1 cellular context compared by ENCODE assay signal in the genomic region with DNA sequence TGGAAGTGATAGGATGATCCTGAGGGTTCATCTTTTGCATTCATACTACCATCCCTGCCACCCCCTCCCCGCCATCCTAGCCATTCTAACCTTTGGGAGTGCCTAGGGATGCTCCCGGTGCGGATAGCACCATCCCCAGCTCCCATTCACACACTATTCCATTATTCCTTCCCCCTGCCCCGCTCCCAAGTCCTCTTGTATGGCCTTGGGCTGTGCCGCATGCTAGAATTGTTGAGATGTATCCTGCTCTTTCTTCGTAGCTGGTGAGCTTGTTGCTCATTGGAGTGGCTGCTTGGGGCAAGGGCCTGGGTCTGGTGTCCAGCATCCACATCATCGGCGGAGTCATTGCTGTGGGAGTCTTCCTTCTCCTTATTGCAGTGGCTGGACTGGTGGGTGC.
A peak's percentile ranks its signal among the peaks of the same experiment; 100 is the strongest.
TF ChIP-seq lines count a peak whose summit lies in the region.

No MANE protein-coding gene starts in this region.

TF ChIP-seq in K562, 482 proteins besides CTCF, POLR2A, EP300 and RAD21 (continued from another document and continues in another):
- TF ChIP-seq SFPQ (IDR thresholded peaks at IDR 0.05; ENCODE audit: low read depth, low read length), result no peak
- TF ChIP-seq U2AF2 (optimal IDR thresholded peaks at IDR 0.05; ENCODE audit: low read depth, low read length), result no peak
- no peak for TF ChIP-seq MBD2 (IDR thresholded peaks at IDR 0.05; ENCODE audit: borderline replicate concordance, low read depth)
- no peak for TF ChIP-seq HNRNPK (IDR thresholded peaks at IDR 0.05; ENCODE audit: low read depth, low read length, poor library complexity, severe bottlenecking)
- TF ChIP-seq ZNF586 (CRISPR knock-in tag; conservative IDR thresholded peaks at IDR 0.05), result no peak
- TF ChIP-seq FUS (optimal IDR thresholded peaks at IDR 0.05; ENCODE audit: low read depth, low read length), result no peak
- no peak for TF ChIP-seq ZNF24 (IDR thresholded peaks at IDR 0.05)
- TF ChIP-seq SUPT5H (IDR thresholded peaks at IDR 0.05), result peak; percentile 74
- TF ChIP-seq ILK (tag; IDR thresholded peaks at IDR 0.05; ENCODE audit: borderline replicate concordance, low read depth), result no peak
- TF ChIP-seq MYBL2 (IDR thresholded peaks at IDR 0.05; ENCODE audit: low read depth), result no peak
- no peak for TF ChIP-seq MYBL2 (CRISPR knock-in tag; IDR thresholded peaks at IDR 0.05; ENCODE audit: borderline replicate concordance)
- no peak for TF ChIP-seq ILF3 (IDR thresholded peaks at IDR 0.05; ENCODE audit: borderline replicate concordance)
- TF ChIP-seq RBFOX2 (IDR thresholded peaks at IDR 0.05; ENCODE audit: low read depth, low read length), result 0 out of 2 replicates have a peak, but pooled peaks have one; percentile 17
- TF ChIP-seq BCOR (IDR thresholded peaks at IDR 0.05), result no peak
- TF ChIP-seq SNIP1 (IDR thresholded peaks at IDR 0.05; ENCODE audit: low read depth), result no peak
- TF ChIP-seq, protein P1, sequence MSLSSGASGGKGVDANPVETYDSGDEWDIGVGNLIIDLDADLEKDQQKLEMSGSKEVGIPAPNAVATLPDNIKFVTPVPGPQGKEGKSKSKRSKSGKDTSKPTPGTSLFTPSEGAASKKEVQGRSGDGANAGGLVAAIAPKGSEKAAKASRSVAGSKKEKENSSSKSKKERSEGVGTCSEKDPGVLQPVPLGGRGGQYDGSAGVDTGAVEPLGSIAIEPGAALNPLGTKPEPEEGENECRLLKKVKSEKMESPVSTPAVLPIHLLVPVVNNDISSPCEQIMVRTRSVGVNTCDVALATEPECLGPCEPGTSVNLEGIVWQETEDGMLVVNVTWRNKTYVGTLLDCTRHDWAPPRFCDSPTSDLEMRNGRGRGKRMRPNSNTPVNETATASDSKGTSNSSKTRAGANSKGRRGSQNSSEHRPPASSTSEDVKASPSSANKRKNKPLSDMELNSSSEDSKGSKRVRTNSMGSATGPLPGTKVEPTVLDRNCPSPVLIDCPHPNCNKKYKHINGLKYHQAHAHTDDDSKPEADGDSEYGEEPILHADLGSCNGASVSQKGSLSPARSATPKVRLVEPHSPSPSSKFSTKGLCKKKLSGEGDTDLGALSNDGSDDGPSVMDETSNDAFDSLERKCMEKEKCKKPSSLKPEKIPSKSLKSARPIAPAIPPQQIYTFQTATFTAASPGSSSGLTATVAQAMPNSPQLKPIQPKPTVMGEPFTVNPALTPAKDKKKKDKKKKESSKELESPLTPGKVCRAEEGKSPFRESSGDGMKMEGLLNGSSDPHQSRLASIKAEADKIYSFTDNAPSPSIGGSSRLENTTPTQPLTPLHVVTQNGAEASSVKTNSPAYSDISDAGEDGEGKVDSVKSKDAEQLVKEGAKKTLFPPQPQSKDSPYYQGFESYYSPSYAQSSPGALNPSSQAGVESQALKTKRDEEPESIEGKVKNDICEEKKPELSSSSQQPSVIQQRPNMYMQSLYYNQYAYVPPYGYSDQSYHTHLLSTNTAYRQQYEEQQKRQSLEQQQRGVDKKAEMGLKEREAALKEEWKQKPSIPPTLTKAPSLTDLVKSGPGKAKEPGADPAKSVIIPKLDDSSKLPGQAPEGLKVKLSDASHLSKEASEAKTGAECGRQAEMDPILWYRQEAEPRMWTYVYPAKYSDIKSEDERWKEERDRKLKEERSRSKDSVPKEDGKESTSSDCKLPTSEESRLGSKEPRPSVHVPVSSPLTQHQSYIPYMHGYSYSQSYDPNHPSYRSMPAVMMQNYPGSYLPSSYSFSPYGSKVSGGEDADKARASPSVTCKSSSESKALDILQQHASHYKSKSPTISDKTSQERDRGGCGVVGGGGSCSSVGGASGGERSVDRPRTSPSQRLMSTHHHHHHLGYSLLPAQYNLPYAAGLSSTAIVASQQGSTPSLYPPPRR (CRISPR knock-in tag; IDR thresholded peaks at IDR 0.05; ENCODE audit: borderline replicate concordance), result no peak
- TF ChIP-seq ZNF592 (IDR thresholded peaks at IDR 0.05), result no peak
- TF ChIP-seq THRB (CRISPR knock-in tag; conservative IDR thresholded peaks at IDR 0.05), result peak; percentile 4; the same call in 1 of the 2 replicates
- TF ChIP-seq POLR2H (tag; IDR thresholded peaks at IDR 0.05; ENCODE audit: low read depth), result 0 out of 2 replicates have a peak, but pooled peaks have one; percentile 61
- TF ChIP-seq KLF6 (CRISPR knock-in tag; IDR thresholded peaks at IDR 0.05; ENCODE audit: borderline replicate concordance), result no peak
- TF ChIP-seq, protein P2, sequence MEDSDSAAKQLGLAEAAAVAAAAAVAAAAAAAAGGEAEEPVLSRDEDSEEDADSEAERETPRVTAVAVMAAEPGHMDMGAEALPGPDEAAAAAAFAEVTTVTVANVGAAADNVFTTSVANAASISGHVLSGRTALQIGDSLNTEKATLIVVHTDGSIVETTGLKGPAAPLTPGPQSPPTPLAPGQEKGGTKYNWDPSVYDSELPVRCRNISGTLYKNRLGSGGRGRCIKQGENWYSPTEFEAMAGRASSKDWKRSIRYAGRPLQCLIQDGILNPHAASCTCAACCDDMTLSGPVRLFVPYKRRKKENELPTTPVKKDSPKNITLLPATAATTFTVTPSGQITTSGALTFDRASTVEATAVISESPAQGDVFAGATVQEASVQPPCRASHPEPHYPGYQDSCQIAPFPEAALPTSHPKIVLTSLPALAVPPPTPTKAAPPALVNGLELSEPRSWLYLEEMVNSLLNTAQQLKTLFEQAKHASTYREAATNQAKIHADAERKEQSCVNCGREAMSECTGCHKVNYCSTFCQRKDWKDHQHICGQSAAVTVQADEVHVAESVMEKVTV (CRISPR knock-in tag; IDR thresholded peaks at IDR 0.05), result no peak
- TF ChIP-seq RBM25 (IDR thresholded peaks at IDR 0.05; ENCODE audit: low read depth, low read length, severe bottlenecking), result no peak
- TF ChIP-seq ZNF695 (CRISPR knock-in tag; IDR thresholded peaks at IDR 0.05), result no peak
- TF ChIP-seq NCOA4 (IDR thresholded peaks at IDR 0.05; ENCODE audit: partially characterized antibody), result no peak
- no peak for TF ChIP-seq ZNF224 (CRISPR knock-in tag; IDR thresholded peaks at IDR 0.05)
- no peak for TF ChIP-seq HSF4 (CRISPR knock-in tag; IDR thresholded peaks at IDR 0.05; ENCODE audit: borderline replicate concordance)
- TF ChIP-seq EWSR1 (IDR thresholded peaks at IDR 0.05; ENCODE audit: borderline replicate concordance, low read depth, partially characterized antibody), result no peak
- TF ChIP-seq ZNF165 (CRISPR knock-in tag; IDR thresholded peaks at IDR 0.05; ENCODE audit: borderline replicate concordance), result no peak
- no peak for TF ChIP-seq EP400 (IDR thresholded peaks at IDR 0.05)
- TF ChIP-seq SNRNP70 (optimal IDR thresholded peaks at IDR 0.05; ENCODE audit: low read depth, low read length), result peak; percentile 32
- TF ChIP-seq ZNF583 (CRISPR knock-in tag; IDR thresholded peaks at IDR 0.05), result no peak
- no peak for TF ChIP-seq PRPF4 (IDR thresholded peaks at IDR 0.05; ENCODE audit: insufficient read depth, low read depth, low read length, poor library complexity, severe bottlenecking)
- peak; percentile 9 for TF ChIP-seq POLR2B (IDR thresholded peaks at IDR 0.05; ENCODE audit: low read depth, partially characterized antibody)
- TF ChIP-seq ZNF232 (CRISPR knock-in tag; IDR thresholded peaks at IDR 0.05), result 0 out of 2 replicates have a peak, but pooled peaks have one; percentile 43
- TF ChIP-seq MAZ (CRISPR knock-in tag; conservative IDR thresholded peaks at IDR 0.05 in 1 of 2, IDR thresholded peaks at IDR 0.05 in 1 of 2), result peak in 1 of 2 experiments; percentile 42; a peak in 2 of 4 replicates
- TF ChIP-seq PPARD (CRISPR knock-in tag; IDR thresholded peaks at IDR 0.05), result no peak
- no peak for TF ChIP-seq NELFE (IDR thresholded peaks at IDR 0.05; ENCODE audit: insufficient read depth, insufficient read length)
- TF ChIP-seq, protein P3, sequence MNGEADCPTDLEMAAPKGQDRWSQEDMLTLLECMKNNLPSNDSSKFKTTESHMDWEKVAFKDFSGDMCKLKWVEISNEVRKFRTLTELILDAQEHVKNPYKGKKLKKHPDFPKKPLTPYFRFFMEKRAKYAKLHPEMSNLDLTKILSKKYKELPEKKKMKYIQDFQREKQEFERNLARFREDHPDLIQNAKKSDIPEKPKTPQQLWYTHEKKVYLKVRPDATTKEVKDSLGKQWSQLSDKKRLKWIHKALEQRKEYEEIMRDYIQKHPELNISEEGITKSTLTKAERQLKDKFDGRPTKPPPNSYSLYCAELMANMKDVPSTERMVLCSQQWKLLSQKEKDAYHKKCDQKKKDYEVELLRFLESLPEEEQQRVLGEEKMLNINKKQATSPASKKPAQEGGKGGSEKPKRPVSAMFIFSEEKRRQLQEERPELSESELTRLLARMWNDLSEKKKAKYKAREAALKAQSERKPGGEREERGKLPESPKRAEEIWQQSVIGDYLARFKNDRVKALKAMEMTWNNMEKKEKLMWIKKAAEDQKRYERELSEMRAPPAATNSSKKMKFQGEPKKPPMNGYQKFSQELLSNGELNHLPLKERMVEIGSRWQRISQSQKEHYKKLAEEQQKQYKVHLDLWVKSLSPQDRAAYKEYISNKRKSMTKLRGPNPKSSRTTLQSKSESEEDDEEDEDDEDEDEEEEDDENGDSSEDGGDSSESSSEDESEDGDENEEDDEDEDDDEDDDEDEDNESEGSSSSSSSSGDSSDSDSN (IDR thresholded peaks at IDR 0.05; ENCODE audit: borderline replicate concordance in 1 of 2, low read depth in 2 of 2, low read length in 2 of 2), result no peak
- TF ChIP-seq SRSF9 (IDR thresholded peaks at IDR 0.05; ENCODE audit: borderline replicate concordance, low read depth, low read length), result no peak
- TF ChIP-seq XRCC3 (IDR thresholded peaks at IDR 0.05), result no peak
- TF ChIP-seq GATAD2B (IDR thresholded peaks at IDR 0.05; ENCODE audit: borderline replicate concordance), result no peak
- TF ChIP-seq ZNF3 (CRISPR knock-in tag; IDR thresholded peaks at IDR 0.05), result no peak
- no peak for TF ChIP-seq TCF7 (IDR thresholded peaks at IDR 0.05; ENCODE audit: borderline replicate concordance)
- TF ChIP-seq, protein P4, sequence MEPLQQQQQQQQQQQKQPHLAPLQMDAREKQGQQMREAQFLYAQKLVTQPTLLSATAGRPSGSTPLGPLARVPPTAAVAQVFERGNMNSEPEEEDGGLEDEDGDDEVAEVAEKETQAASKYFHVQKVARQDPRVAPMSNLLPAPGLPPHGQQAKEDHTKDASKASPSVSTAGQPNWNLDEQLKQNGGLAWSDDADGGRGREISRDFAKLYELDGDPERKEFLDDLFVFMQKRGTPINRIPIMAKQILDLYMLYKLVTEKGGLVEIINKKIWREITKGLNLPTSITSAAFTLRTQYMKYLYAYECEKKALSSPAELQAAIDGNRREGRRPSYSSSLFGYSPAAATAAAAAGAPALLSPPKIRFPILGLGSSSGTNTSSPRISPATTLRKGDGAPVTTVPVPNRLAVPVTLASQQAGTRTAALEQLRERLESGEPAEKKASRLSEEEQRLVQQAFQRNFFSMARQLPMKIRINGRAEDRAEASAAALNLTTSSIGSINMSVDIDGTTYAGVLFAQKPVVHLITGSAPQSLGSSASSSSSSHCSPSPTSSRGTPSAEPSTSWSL (CRISPR knock-in tag; IDR thresholded peaks at IDR 0.05; ENCODE audit: borderline replicate concordance), result no peak
